In the genomic region with DNA sequence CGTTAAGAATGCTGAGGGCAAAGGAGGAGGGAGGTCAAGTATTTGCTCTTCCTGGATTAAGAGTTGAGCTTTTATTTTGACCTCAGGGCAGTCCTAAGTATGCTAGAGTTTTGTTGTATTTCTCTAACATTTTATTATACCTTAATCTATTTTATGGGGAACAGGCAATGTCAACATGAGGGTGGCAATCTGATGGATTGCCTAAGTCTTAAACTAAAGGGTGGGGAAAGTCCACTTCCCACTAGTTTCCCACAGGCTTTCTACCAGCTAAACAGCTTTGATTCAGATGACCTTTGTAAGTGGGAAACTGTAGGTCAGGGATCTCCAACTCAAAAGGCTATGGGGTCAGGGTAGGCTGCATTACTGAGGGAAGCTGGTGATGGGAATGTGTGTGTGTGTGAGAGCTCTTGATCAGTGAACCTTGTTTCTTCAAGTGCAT, we compare ENCODE assay signal across 30 cellular contexts. TPM values are rescaled to one million over a fixed set of nuclear protein-coding genes. Genes with fewer than 3 reads are reported as not detected.
DNase-seq lines count a peak whose midpoint lies in the region; TF ChIP-seq lines count a peak whose summit lies in the region.
"Had no signal": no experiment of that assay in that cellular context is flagged by ENCODE, and none has a peak within 500 bp of the region (broad histone marks: within the 10 kb centered on the region; RNA-seq: fewer than 3 reads in every experiment).

No MANE protein-coding gene starts in this region.

- H4K20me1 ChIP-seq in hepatocyte (ENCODE audit: insufficient read depth, poor library complexity, severe bottlenecking) (no peaks in the 10 kb centered on the region), MM.1S (ENCODE audit: insufficient read depth, low read length) (no peaks in the 10 kb centered on the region)

- H3K27ac ChIP-seq in hepatocyte (peak overlapping the region; percentile 38), mucosa of rectum (ENCODE audit: low read depth in 2 of 2, low read length in 2 of 2) (peak overlapping the region; percentile 52 to 57), vagina (no peak overlapping the region), MM.1S (ENCODE audit: low read length) (no peak overlapping the region)
- H3K27ac ChIP-seq: A549, coronary artery, neural progenitor cell, right atrium auricular region had no signal

- H3K9me3 ChIP-seq in hepatocyte (ENCODE audit: low read depth) = no peaks in the 10 kb centered on the region
- no peaks in the 10 kb centered on the region for H3K9me3 ChIP-seq in mucosa of rectum (ENCODE audit: control insufficient read depth in 2 of 2, low read length in 2 of 2)
- H3K9me3 ChIP-seq in vagina = no peaks in the 10 kb centered on the region
- no peaks in the 10 kb centered on the region for H3K9me3 ChIP-seq in MM.1S (replicated peaks; ENCODE audit: insufficient read depth, low read length)
- H3K9me3 ChIP-seq: A549, right atrium auricular region, stomach had no signal

- in situ Hi-C loops in ACHN (cut with HindIII; ENCODE audit: low pct_ligation_motif_present, low pct_unique_long_range_greater_than_20kb, low sequenced_read_pairs) = no loop called here

- H3K4me3 ChIP-seq in AG09309 (ENCODE audit: control insufficient read depth, low read depth, low read length) (no peak overlapping the region), LNCaP clone FGC (ENCODE audit: low read depth, low read length) (no peak overlapping the region), hepatocyte (no peak overlapping the region), mucosa of rectum (ENCODE audit: low read length in 2 of 2) (peak overlapping the region in 1 of 2 donors; percentile 27), vagina (no peak overlapping the region), MM.1S (ENCODE audit: low read length) (no peak overlapping the region)
- H3K4me3 ChIP-seq: A549, coronary artery, lung, neural progenitor cell, right atrium auricular region, stomach had no signal

- H3K9me2 ChIP-seq in hepatocyte (replicated peaks; ENCODE audit: insufficient read depth) (no peaks in the 10 kb centered on the region), MM.1S (replicated peaks; ENCODE audit: insufficient read depth, low read length) (no peaks in the 10 kb centered on the region)

- TF ChIP-seq CTCF in AG09309 (IDR thresholded peaks at IDR 0.05; ENCODE audit: control insufficient read depth, insufficient read depth, low read depth, low read length, missing control alignments) (no peak), LNCaP clone FGC (IDR thresholded peaks at IDR 0.05; ENCODE audit: control insufficient read depth, extremely low read depth, insufficient read depth) (no peak), hepatocyte (IDR thresholded peaks at IDR 0.05; ENCODE audit: poor library complexity) (no peak), vagina (IDR thresholded peaks at IDR 0.05) (no peak), GM20000 (IDR thresholded peaks at IDR 0.05; ENCODE audit: extremely low read depth, missing control alignments) (no peak), MM.1S (IDR thresholded peaks at IDR 0.05; ENCODE audit: low read length) (no peak)

- intact Hi-C loops in vagina (cut with DNase I) = no loop called here

- H3K4me1 ChIP-seq in hepatocyte (ENCODE audit: insufficient read depth) (peaks cover 31% of the 10 kb centered on the region), mucosa of rectum (ENCODE audit: control insufficient read depth in 2 of 2, insufficient read depth in 2 of 2, low read length in 2 of 2) (peaks cover 11 to 32% of the 10 kb centered on the region in 2 donors), vagina (peaks cover 19% of the 10 kb centered on the region), MM.1S (ENCODE audit: low read length) (no peaks in the 10 kb centered on the region)
- H3K4me1 ChIP-seq: A549, neural progenitor cell, right atrium auricular region had no signal

- H3K79me2 ChIP-seq in hepatocyte (peaks cover 58% of the 10 kb centered on the region), MM.1S (ENCODE audit: low read length) (no peaks in the 10 kb centered on the region)

- no peaks in the 10 kb centered on the region for H3F3A ChIP-seq in MM.1S (ENCODE audit: insufficient read depth, low read length)

- H3K4me2 ChIP-seq in hepatocyte (peak overlapping the region; percentile 12), MM.1S (ENCODE audit: low read depth, low read length) (no peak overlapping the region)
- H3K4me2 ChIP-seq: A549, neural progenitor cell had no signal

- DNase-seq in AG09309 (ENCODE audit: low read depth) = peak; percentile 28
- DNase-seq in LNCaP clone FGC (ENCODE audit: low read depth) = peak; percentile 35
- DNase-seq in hepatocyte (ENCODE audit: low spot score) = no peak
- DNase-seq in vagina (ENCODE audit: extremely low spot score in 2 of 2) = no peak
- DNase-seq in GM20000 (ENCODE audit: low spot score) = no peak
- DNase-seq in ACHN = no peak
- no peak for DNase-seq in MM.1S
- DNase-seq: activated B cell treated with CpG ODN at 0.5 μM for 24 hours; activated CD4-positive, alpha-beta T cell treated with anti-CD3 and anti-CD28 coated beads, Interleukin-2, amount 50 U/mL, for 1 hour; activated CD8-positive, alpha-beta memory T cell treated with anti-CD3 and anti-CD28 coated beads, Interleukin-2, amount 10 ng/mL, durations not matched to agents 7 days and 5 days; activated gamma-delta T cell treated with Interleukin-2 at 50 U/mL for 16 hours; activated T-cell treated with anti-CD3 and anti-CD28 coated beads, Interleukin-2, amount 50 U/mL, for 48 hours; caudate nucleus; CD8-positive, alpha-beta T cell; effector memory CD4-positive, alpha-beta T cell; head of caudate nucleus; kidney; NCI-H1105 treated with DMSO at 0.1 percent for 48 hours; NCI-H2029 treated with DMSO at 0.1 percent for 48 hours; NCI-H526; OCI-M1; stimulated activated CD8-positive, alpha-beta memory T cell treated with anti-CD3 and anti-CD28 coated beads, Interleukin-4, amount 100 ng/mL, for 48 hours; stomach had no signal

- H3K9ac ChIP-seq in mucosa of rectum (ENCODE audit: low read depth in 1 of 2, low read length in 2 of 2) (no peak overlapping the region), MM.1S (ENCODE audit: low read length) (no peak overlapping the region)
- H3K9ac ChIP-seq: neural progenitor cell had no signal

- H2AFZ ChIP-seq in hepatocyte (no peak overlapping the region), MM.1S (ENCODE audit: low read length) (no peak overlapping the region)
- H2AFZ ChIP-seq: neural progenitor cell had no signal

- WGBS in hepatocyte (ENCODE audit: low lambda C conversion rate, missing lambda C conversion rate) = 15% methylated on average over 1 of the region's 1 CpG

- H3K36me3 ChIP-seq in hepatocyte (replicated peaks; ENCODE audit: insufficient read depth, low read depth) (no peaks in the 10 kb centered on the region), mucosa of rectum (ENCODE audit: control insufficient read depth in 2 of 2, insufficient read depth in 2 of 2, low read length in 2 of 2) (no peaks in the 10 kb centered on the region), vagina (no peaks in the 10 kb centered on the region), MM.1S (replicated peaks; ENCODE audit: insufficient read depth, low read length) (no peaks in the 10 kb centered on the region)
- H3K36me3 ChIP-seq: neural progenitor cell, right atrium auricular region, stomach had no signal

- H3K27me3 ChIP-seq in hepatocyte (no peaks in the 10 kb centered on the region), mucosa of rectum (ENCODE audit: control insufficient read depth in 2 of 2, insufficient read depth in 2 of 2, low read length in 2 of 2) (no peaks in the 10 kb centered on the region), vagina (no peaks in the 10 kb centered on the region), MM.1S (replicated peaks; ENCODE audit: insufficient read depth, low read length) (no peaks in the 10 kb centered on the region)
- H3K27me3 ChIP-seq: neural progenitor cell, right atrium auricular region, stomach had no signal

- no peak for TF ChIP-seq POLR2A in vagina (IDR thresholded peaks at IDR 0.05)

RNA-seq across cellular contexts. Expression of a gene that starts 24.9 kb away (rescaled TPM):
- total RNA-seq in hepatocyte (75.6 and 76.7 TPM in 2 replicates), vagina (2.9 TPM)
- polyA plus RNA-seq in hepatocyte = 63.5 and 91.1 TPM in 2 replicates
- total RNA-seq: activated B cell treated with CpG ODN at 0.5 μM for 24 hours; activated CD8-positive, alpha-beta memory T cell treated with anti-CD3 and anti-CD28 coated beads, Interleukin-2, amount 10 ng/mL, durations not matched to agents 7 days and 5 days; CD8-positive, alpha-beta T cell; right atrium auricular region; T-helper 1 cell treated with Interleukin-12 subunit alpha and Interleukin-12 subunit beta and Interleukin-4 antibody, amounts not matched to agents 30 ng/mL and 1 ng/mL, for 36 hours had no signal

RNA-seq across cellular contexts. Expression of a gene that starts 48.7 kb away (rescaled TPM):
- total RNA-seq in hepatocyte (not detected in 2 replicates), vagina (4.2 TPM)
- 0.04 TPM in 1 of 2 replicates, not detected in the other for polyA plus RNA-seq in hepatocyte

Comparison
In these comparisons a context has a peak if more than half of its experiments do, and no peak if none do; other contexts are left out.
1. DNase-seq: peak in AG09309 (single experiment) and LNCaP clone FGC (single experiment); none in hepatocyte (single experiment), vagina (0 of 2), GM20000 (single experiment), ACHN (single experiment) and MM.1S (single experiment).
2. H3K27ac ChIP-seq: peak in hepatocyte (single experiment) and mucosa of rectum (2 of 2); none in vagina (single experiment) and MM.1S (single experiment).
3. RNA of a gene that starts 24.9 kb away (total RNA-seq): 75.6 to 76.7 TPM in hepatocyte; 2.9 TPM in vagina (single experiment); every median in the first group is over 10 times any median in the second.